Comparison of ENCODE assay signal across 8 cellular contexts in the genomic region with DNA sequence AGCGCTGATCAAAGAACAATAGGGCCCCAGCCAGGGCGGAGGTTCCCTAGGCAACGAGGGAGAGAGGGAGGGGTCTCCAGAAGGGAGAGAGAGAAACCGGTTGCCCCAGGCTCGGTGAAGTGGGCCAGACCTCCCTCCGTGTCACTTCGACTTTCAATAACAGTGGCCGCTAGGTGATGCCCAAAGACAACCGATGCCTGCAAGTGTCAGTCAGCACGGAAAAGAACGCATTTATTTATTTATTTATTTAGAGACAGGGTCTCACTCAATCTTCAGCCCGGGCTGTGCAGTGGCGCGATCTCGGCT.
A peak's percentile ranks its signal among the peaks of the same experiment; 100 is the strongest.
DNase-seq lines count a peak whose midpoint lies in the region; ATAC-seq and TF ChIP-seq lines count a peak whose summit lies in the region.
"Not testable (repeated sequence)": the region's sequence is repeated elsewhere in the genome, so short reads cannot be mapped to it uniquely, and the experiment has no call there.

No MANE protein-coding gene starts in this region.

- H3F3A ChIP-seq in PC-3 (ENCODE audit: low read length, unreplicated experiment) = not testable (repeated sequence)

- intact Hi-C loops in Caco-2 (cut with micrococcal nuclease; ENCODE audit: unreplicated experiment) = loop anchor here (5.0 kb wide), 1 partner anchor 1509 kb away; no protein-coding TSS in a partner anchor
- intact Hi-C loops in PC-3 (cut with micrococcal nuclease); activated CD4-positive, alpha-beta T cell treated with anti-CD3 and anti-CD28 coated beads, Interleukin-2, amount 10 ng/mL, durations not matched to agents 24 days and 14 days (cut with micrococcal nuclease): not testable (repeated sequence)

- BruUV-seq in Caco-2 (replicated peaks; lab: Mats Ljungman, UMichigan); PC-3 (replicated peaks; lab: Mats Ljungman, UMichigan): not testable (repeated sequence)

- H3K4me1 Mint-ChIP-seq in Caco-2 (ENCODE audit: low read depth, unreplicated experiment) = peaks cover 14% of the 10 kb centered on the region
- not testable (repeated sequence) for H3K4me1 Mint-ChIP-seq in activated CD4-positive, alpha-beta T cell treated with anti-CD3 and anti-CD28 coated beads, Interleukin-2, amount 10 ng/mL, durations not matched to agents 24 days and 14 days
- H3K4me1 Mint-ChIP-seq in activated naive CD8-positive, alpha-beta T cell (ENCODE audit: low read depth) = peaks cover 30% of the 10 kb centered on the region

- peak; percentile 26 to 38 for TF ChIP-seq CTCF in Caco-2 (IDR thresholded peaks at IDR 0.05; ENCODE audit: insufficient read depth in 1 of 2, low read depth in 1 of 2, low read length in 1 of 2, severe bottlenecking in 1 of 2, unreplicated experiment in 1 of 2)
- not testable (repeated sequence) for TF ChIP-seq CTCF in PC-3 (conservative IDR thresholded peaks at IDR 0.05; ENCODE audit: low read depth, low read length)

- not testable (repeated sequence) for H3K27me3 ChIP-seq in Caco-2 (replicated peaks; ENCODE audit: control insufficient read depth, insufficient read depth, low read length); HUES6 (ENCODE audit: control insufficient read depth, insufficient read depth, low read length); PC-3 (ENCODE audit: low read length); mucosa of stomach (ENCODE audit: control insufficient read depth, insufficient read depth, low read length)

- ATAC-seq in PC-3 = not testable (repeated sequence)

- not testable (repeated sequence) for H3K9me3 ChIP-seq in Caco-2; PC-3 (ENCODE audit: low read length); mucosa of stomach (ENCODE audit: control insufficient read depth, low read length)
- H3K9me3 ChIP-seq in HUES6 (ENCODE audit: control insufficient read depth, insufficient read depth, low read depth, low read length) = peaks cover 54% of the 10 kb centered on the region

- H3K4me1 ChIP-seq in Caco-2; HUES6 (ENCODE audit: control insufficient read depth, insufficient read depth, low read length); PC-3 (ENCODE audit: insufficient read depth, low read length); mucosa of stomach (ENCODE audit: control insufficient read depth, insufficient read depth, low read length): not testable (repeated sequence)

- not testable (repeated sequence) for H3K27me3 Mint-ChIP-seq in Caco-2 (ENCODE audit: insufficient read depth, unreplicated experiment); activated CD4-positive, alpha-beta T cell treated with anti-CD3 and anti-CD28 coated beads, Interleukin-2, amount 10 ng/mL, durations not matched to agents 24 days and 14 days; activated naive CD8-positive, alpha-beta T cell

- CTCF ChIA-PET in Caco-2 (lab: Charles Lee); PC-3 (lab: Charles Lee): not testable (repeated sequence)

- peak overlapping the region; percentile 47; the same call in 1 of the 2 replicates for H3K27ac ChIP-seq in HUES6 (ENCODE audit: low read depth, low read length)
- H3K27ac ChIP-seq in PC-3 (ENCODE audit: low read length) = not testable (repeated sequence)

- POLR2A ChIA-PET in Caco-2 (lab: Charles Lee); PC-3 (lab: Charles Lee; ENCODE audit: unreplicated experiment): not testable (repeated sequence)

- H3K36me3 Mint-ChIP-seq in Caco-2 (ENCODE audit: insufficient read depth, unreplicated experiment); activated CD4-positive, alpha-beta T cell treated with anti-CD3 and anti-CD28 coated beads, Interleukin-2, amount 10 ng/mL, durations not matched to agents 24 days and 14 days (ENCODE audit: low read depth); activated naive CD8-positive, alpha-beta T cell: not testable (repeated sequence)

- H3K36me3 ChIP-seq in Caco-2 (ENCODE audit: control insufficient read depth, insufficient read depth, low read length); HUES6 (ENCODE audit: control insufficient read depth, insufficient read depth, low read length); PC-3 (ENCODE audit: low read depth, low read length); mucosa of stomach (ENCODE audit: control insufficient read depth, insufficient read depth, low read length): not testable (repeated sequence)

- not testable (repeated sequence) for H3K9me2 ChIP-seq in PC-3 (replicated peaks; ENCODE audit: low read length)

- not testable (repeated sequence) for H3K4me2 ChIP-seq in PC-3 (ENCODE audit: low read length)

- not testable (repeated sequence) for H3K79me2 ChIP-seq in PC-3 (ENCODE audit: low read length)

- not testable (repeated sequence) for H3K4me3 Mint-ChIP-seq in Caco-2 (ENCODE audit: unreplicated experiment)
- H3K4me3 Mint-ChIP-seq in activated CD4-positive, alpha-beta T cell treated with anti-CD3 and anti-CD28 coated beads, Interleukin-2, amount 10 ng/mL, durations not matched to agents 24 days and 14 days = peak overlapping the region; percentile 42
- peak overlapping the region; percentile 55 for H3K4me3 Mint-ChIP-seq in activated naive CD8-positive, alpha-beta T cell

- H3K9me3 Mint-ChIP-seq in Caco-2 (ENCODE audit: unreplicated experiment) = peaks cover 53% of the 10 kb centered on the region
- H3K9me3 Mint-ChIP-seq in activated CD4-positive, alpha-beta T cell treated with anti-CD3 and anti-CD28 coated beads, Interleukin-2, amount 10 ng/mL, durations not matched to agents 24 days and 14 days = peaks cover 39% of the 10 kb centered on the region
- H3K9me3 Mint-ChIP-seq in activated naive CD8-positive, alpha-beta T cell (ENCODE audit: low read depth) = not testable (repeated sequence)

- H3K9ac ChIP-seq in HUES6 (ENCODE audit: low read length) (peak overlapping the region; percentile 56), mucosa of stomach (ENCODE audit: low read length) (peak overlapping the region; percentile 4)
- not testable (repeated sequence) for H3K9ac ChIP-seq in PC-3 (ENCODE audit: low read length)

- H3K27ac Mint-ChIP-seq in Caco-2 (ENCODE audit: unreplicated experiment); activated naive CD8-positive, alpha-beta T cell: not testable (repeated sequence)
- H3K27ac Mint-ChIP-seq in activated CD4-positive, alpha-beta T cell treated with anti-CD3 and anti-CD28 coated beads, Interleukin-2, amount 10 ng/mL, durations not matched to agents 24 days and 14 days = peak overlapping the region; percentile 69

- not testable (repeated sequence) for H2AFZ ChIP-seq in PC-3 (ENCODE audit: low read length)

- not testable (repeated sequence) for H3K4me3 ChIP-seq in Caco-2 (ENCODE audit: low read depth, low read length); PC-3 (ENCODE audit: low read length); mucosa of stomach (ENCODE audit: low read length)
- H3K4me3 ChIP-seq in HUES6 (ENCODE audit: low read depth, low read length) = peak overlapping the region; percentile 39; the same call in 1 of the 2 replicates

- not testable (repeated sequence) for H4K20me1 ChIP-seq in PC-3 (ENCODE audit: low read length)

- DNase-seq in Caco-2 (peak; percentile 61 to 69), NCI-H2227 treated with DMSO at 0.1 percent for 48 hours (lab: John Stamatoyannopoulos, UW) (peak; percentile 11), PC-3 (peak; percentile 10)
- DNase-seq in activated CD4-positive, alpha-beta T cell treated with anti-CD3 and anti-CD28 coated beads, Interleukin-2, amount 10 ng/mL, durations not matched to agents 24 days and 14 days = peak; percentile 63
- DNase-seq in stimulated activated CD8-positive, alpha-beta memory T cell treated with anti-CD3 and anti-CD28 coated beads, Interleukin-7, amount 100 ng/mL, for 4 hours (ENCODE audit: low read depth in 2 of 2) = peak; percentile 12 to 24

Comparison
In these comparisons a context has a peak if more than half of its experiments do, and no peak if none do; other contexts are left out.
1. DNase-seq: peak in every context shown above with its lines; median percentile 65 in Caco-2; 63 in activated CD4-positive, alpha-beta T cell treated with anti-CD3 and anti-CD28 coated beads, Interleukin-2, amount 10 ng/mL, durations not matched to agents 24 days and 14 days; 18 in stimulated activated CD8-positive, alpha-beta memory T cell treated with anti-CD3 and anti-CD28 coated beads, Interleukin-7, amount 100 ng/mL, for 4 hours; 11 in NCI-H2227 treated with DMSO at 0.1 percent for 48 hours; 10 in PC-3.